18 cellular contexts compared by ENCODE assay signal in the genomic region with DNA sequence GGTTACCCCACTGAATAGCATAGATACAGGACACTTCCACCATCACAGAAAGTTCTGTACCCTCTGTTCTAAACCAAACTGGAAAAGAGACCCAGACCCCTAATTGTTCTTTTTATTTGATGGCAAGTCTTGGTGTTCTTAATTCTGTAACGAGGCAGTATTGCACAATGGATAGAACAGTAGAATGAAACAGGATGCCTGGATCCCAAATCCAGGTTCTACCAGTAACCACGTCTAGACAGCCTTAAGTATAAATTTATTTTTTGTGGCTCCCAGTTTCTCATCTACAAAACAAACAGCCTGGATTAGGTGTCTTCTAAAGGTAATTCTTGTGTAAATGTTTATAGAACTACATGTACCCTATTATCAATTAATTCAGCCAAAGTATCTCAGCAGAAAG. TPM values are rescaled to one million over a fixed set of nuclear protein-coding genes. Genes with fewer than 3 reads are reported as not detected.
DNase-seq lines count a peak whose midpoint lies in the region; ATAC-seq, FAIRE-seq and TF ChIP-seq lines count a peak whose summit lies in the region.
"Had no signal": no experiment of that assay in that cellular context is flagged by ENCODE, and none has a peak within 500 bp of the region (broad histone marks: within the 10 kb centered on the region; RNA-seq: fewer than 3 reads in every experiment).

No MANE protein-coding gene starts in this region.

- H3K4me2 ChIP-seq in GM12878 (ENCODE audit: control insufficient read depth, insufficient read depth): no peak overlapping the region
- H3K4me2 ChIP-seq in H9 (ENCODE audit: insufficient read depth, insufficient read length, low read length): no peak overlapping the region
- H3K4me2 ChIP-seq: BLaER1 had no signal

- in situ Hi-C loops in GM12878 (cut with MboI): no loop called here

- no peak overlapping the region for H2BK120ac ChIP-seq in H9 (ENCODE audit: low read depth, low read length, poor library complexity, severe bottlenecking)

- H3K23me2 ChIP-seq in H9 (ENCODE audit: insufficient read length, low read depth, low read length, poor library complexity, severe bottlenecking): no peaks in the 10 kb centered on the region

- H3K9me3 ChIP-seq in HUES64 (ENCODE audit: insufficient read depth, low read depth, low read length) (no peaks in the 10 kb centered on the region), GM12878 (replicated peaks; ENCODE audit: control insufficient read depth, insufficient read depth, low read length) (no peaks in the 10 kb centered on the region), H9 (ENCODE audit: control insufficient read depth, low read depth, low read length) (no peaks in the 10 kb centered on the region)
- H3K9me3 ChIP-seq: BLaER1, Caco-2 had no signal

- TF ChIP-seq POLR2A in GM12892 (IDR thresholded peaks at IDR 0.05; ENCODE audit: low read depth, low read length) (no peak), GM12878 (IDR thresholded peaks at IDR 0.05; ENCODE audit: low read depth, low read length) (no peak)

- H3K27me3 Mint-ChIP-seq in H9 (ENCODE audit: low read depth): no peaks in the 10 kb centered on the region
- H3K27me3 Mint-ChIP-seq: CD4-positive, CD25-positive, alpha-beta regulatory T cell had no signal

- no peak for TF ChIP-seq RAD21 in GM12878 (IDR thresholded peaks at IDR 0.05; ENCODE audit: insufficient read depth, low read depth, low read length)

- H3K4me3 ChIP-seq in HUES64 (ENCODE audit: low read length) (no peak overlapping the region), GM12878 (no peak overlapping the region)
- H3K4me3 ChIP-seq: BLaER1 had no signal

- H2BK5ac ChIP-seq in H9 (ENCODE audit: insufficient read length, low read length): no peak overlapping the region

- H2BK15ac ChIP-seq in H9 (ENCODE audit: low read depth, low read length): no peak overlapping the region

- no peak overlapping the region for H4K91ac ChIP-seq in H9 (ENCODE audit: insufficient read length, low read depth, low read length)

- H3K14ac ChIP-seq in H9 (ENCODE audit: insufficient read depth, low read length): no peak overlapping the region

- BruUV-seq in GM12878 (replicated peaks; lab: Mats Ljungman, UMichigan): TSS peak; percentile 29

- H3K9ac ChIP-seq in HUES64 (ENCODE audit: low read depth, low read length): no peak overlapping the region
- no peak overlapping the region for H3K9ac ChIP-seq in GM12878 (ENCODE audit: control insufficient read depth, insufficient read depth, low read length)
- no peak overlapping the region for H3K9ac ChIP-seq in H9 (ENCODE audit: extremely low read depth, insufficient read length, low read length)
- H3K9ac ChIP-seq: BLaER1 had no signal

- H3K4me1 ChIP-seq in HUES64 (ENCODE audit: insufficient read depth, low read length): 0 out of 2 replicates have a peak, but pooled peaks cover 8% of the 10 kb centered on the region
- H3K4me1 ChIP-seq in GM12878 (ENCODE audit: control insufficient read depth, insufficient read depth, low read length): no peaks in the 10 kb centered on the region
- no peaks in the 10 kb centered on the region for H3K4me1 ChIP-seq in H9 (ENCODE audit: insufficient read depth, low read length)
- H3K4me1 ChIP-seq: BLaER1, Caco-2 had no signal

- no peak overlapping the region for H3T11ph ChIP-seq in H9 (ENCODE audit: low read length)

- DNase-seq in GM12892 (ENCODE audit: insufficient read length): no peak
- no peak for DNase-seq in GM12878 (ENCODE audit: low read depth, low spot score)
- DNase-seq in NCI-H2196 treated with DMSO at 0.1 percent for 48 hours (lab: John Stamatoyannopoulos, UW; ENCODE audit: unreplicated experiment): no peak
- no peak for DNase-seq in retina
- no peak for DNase-seq in H9
- DNase-seq: Caco-2; CD4-positive, CD25-positive, alpha-beta regulatory T cell; CD8-positive, alpha-beta T cell; DMS153; DND-41; H7 had no signal

- H3K79me2 ChIP-seq in GM12878 (ENCODE audit: control insufficient read depth, insufficient read depth, low read length) (no peaks in the 10 kb centered on the region), H9 (ENCODE audit: insufficient read depth, low read length) (no peaks in the 10 kb centered on the region)

- peaks cover 8 to 11% of the 10 kb centered on the region in 2 experiments; a peak in 3 of 4 replicates for H3K4me1 Mint-ChIP-seq in H9

- H3K36me3 ChIP-seq in HUES64 (ENCODE audit: insufficient read depth, low read length): peaks cover 93% of the 10 kb centered on the region
- H3K36me3 ChIP-seq in GM12878 (ENCODE audit: control insufficient read depth in 2 of 2, insufficient read depth in 2 of 2, low read length in 1 of 2): peaks cover 1 to 12% of the 10 kb centered on the region in 2 experiments; a peak in 3 of 4 replicates

- SMC1A ChIA-PET in GM12878 (lab: Charles Lee; ENCODE audit: uncharacterized antibody, unreplicated experiment): interaction anchor here (0.7 to 2.0 kb wide), 4 partner anchors 8 to 244 kb away, joined by 4 to 9 read pairs (median 5); no protein-coding TSS in a partner anchor

- FAIRE-seq in GM12892 (lab: Jason Lieb, UNC): peak; percentile 56
- FAIRE-seq in GM12878 (lab: Jason Lieb, UNC): no peak
- FAIRE-seq: G401.6, GM18507, H1 had no signal

- H2AK5ac ChIP-seq in H9 (ENCODE audit: insufficient read length, low read length): no peak overlapping the region

- H3K27ac Mint-ChIP-seq in H9: no peak overlapping the region; a peak in 1 of 7 replicates
- H3K27ac Mint-ChIP-seq: CD4-positive, CD25-positive, alpha-beta regulatory T cell; CD8-positive, alpha-beta T cell had no signal

- H2BK20ac ChIP-seq in H9 (ENCODE audit: low read depth, low read length, poor library complexity, severe bottlenecking): no peak overlapping the region

- H3K4me3 Mint-ChIP-seq in H9: no peak overlapping the region
- H3K4me3 Mint-ChIP-seq: CD4-positive, CD25-positive, alpha-beta regulatory T cell; CD8-positive, alpha-beta T cell had no signal

- peaks cover 3% of the 10 kb centered on the region for H3K79me1 ChIP-seq in H9 (ENCODE audit: insufficient read depth, low read depth, low read length, poor library complexity, severe bottlenecking)

- TF ChIP-seq CTCF in GM12878 (IDR thresholded peaks at IDR 0.05 in 2 of 3, conservative IDR thresholded peaks at IDR 0.05 in 1 of 3; ENCODE audit: control insufficient read depth in 2 of 3, extremely low read depth in 1 of 3, insufficient read depth in 1 of 3, low read depth in 3 of 3, low read length in 3 of 3) (no peak), H9 (conservative IDR thresholded peaks at IDR 0.05) (no peak)

- no peak for TF ChIP-seq EP300 in GM12878 (IDR thresholded peaks at IDR 0.05; ENCODE audit: borderline replicate concordance in 1 of 2, control insufficient read depth in 1 of 2, low read depth in 2 of 2, low read length in 2 of 2)

- intact Hi-C loops in GM12878 (cut with micrococcal nuclease; ENCODE audit: unreplicated experiment): no loop called here

- H3K36me3 Mint-ChIP-seq in H9 (ENCODE audit: insufficient read depth in 1 of 3, low read depth in 3 of 3): peaks cover 20 to 57% (median 43%) of the 10 kb centered on the region in 3 experiments

- H4K8ac ChIP-seq in H9 (replicated peaks; ENCODE audit: insufficient read length, low read depth, low read length): no peak overlapping the region

- H3K27ac ChIP-seq in HUES64 (ENCODE audit: low read depth, low read length): 0 out of 2 replicates have a peak overlapping the region, but pooled peaks have one; percentile 35
- no peak overlapping the region for H3K27ac ChIP-seq in GM12878 (ENCODE audit: control insufficient read depth, insufficient read depth)
- H3K27ac ChIP-seq in H9 (ENCODE audit: insufficient read length, low read depth, low read length): no peak overlapping the region
- H3K27ac ChIP-seq: BLaER1, C4-2B had no signal

- CTCF ChIA-PET in GM12878 (lab: Yijun Ruan, JAX): interaction anchor here (1.2 to 5.5 kb wide), 3 partner anchors 11 to 100 kb away, joined by 3 to 23 read pairs (median 8); a partner anchor contains a TSS

- no peak for ATAC-seq in GM12878
- ATAC-seq: CD8-positive, alpha-beta T cell; HCT116 had no signal

- no peak overlapping the region for H2BK12ac ChIP-seq in H9 (ENCODE audit: insufficient read length, low read depth, low read length)

- POLR2A ChIA-PET in GM12878 (lab: Charles Lee): interaction anchor here (0.7 to 1.0 kb wide), 2 partner anchors 18 to 226 kb away, joined by 3 read pairs; no protein-coding TSS in a partner anchor

- H2AFZ ChIP-seq in GM12878 (ENCODE audit: control insufficient read depth, low read depth, low read length): no peak overlapping the region
- no peak overlapping the region for H2AFZ ChIP-seq in H9 (ENCODE audit: low read length)

- no peak overlapping the region for H3K23ac ChIP-seq in H9 (ENCODE audit: insufficient read length, low read depth, low read length)

- H3K27me3 ChIP-seq in HUES64 (ENCODE audit: insufficient read depth, low read length) (no peaks in the 10 kb centered on the region), GM12878 (replicated peaks in 1 of 2; ENCODE audit: control insufficient read depth in 2 of 2, insufficient read depth in 2 of 2, low read length in 1 of 2) (no peaks in the 10 kb centered on the region), H9 (ENCODE audit: insufficient read depth, low read length) (no peaks in the 10 kb centered on the region)
- H3K27me3 ChIP-seq: BLaER1 had no signal

- no peaks in the 10 kb centered on the region for H4K20me1 ChIP-seq in GM12878 (ENCODE audit: control insufficient read depth, insufficient read depth)
- H4K20me1 ChIP-seq in H9 (ENCODE audit: control insufficient read depth, insufficient read depth, insufficient read length): no peaks in the 10 kb centered on the region
- H4K20me1 ChIP-seq: BLaER1 had no signal

- no peak overlapping the region for H3K56ac ChIP-seq in H9 (ENCODE audit: insufficient read length, low read depth, low read length)

- WGBS in HUES64: 97% methylated on average over 2 of the region's 2 CpGs
- 100% methylated on average over 2 of the region's 2 CpGs for WGBS in GM12878 (ENCODE audit: insufficient coverage, insufficient replicate concordance, low lambda C conversion rate, missing lambda C conversion rate)
- WGBS in H9 (ENCODE audit: extremely low coverage, insufficient read length, low lambda C conversion rate): no CpG with 5 or more reads among the region's 2 CpGs

- RAD21 ChIA-PET in GM12878 (lab: Charles Lee; ENCODE audit: unreplicated experiment): interaction anchor here (0.6 to 1.7 kb wide), 3 partner anchors 9 to 58 kb away, joined by 3 to 4 read pairs (median 3); no protein-coding TSS in a partner anchor

- no peak overlapping the region for H4K5ac ChIP-seq in H9 (ENCODE audit: insufficient read length, low read depth, low read length)

- no peak overlapping the region for H3K4ac ChIP-seq in H9 (ENCODE audit: low read depth, low read length)

- no peaks in the 10 kb centered on the region for H3K9me3 Mint-ChIP-seq in H9
- H3K9me3 Mint-ChIP-seq: CD4-positive, CD25-positive, alpha-beta regulatory T cell; CD8-positive, alpha-beta T cell had no signal

- no peak overlapping the region for H3K18ac ChIP-seq in H9 (ENCODE audit: insufficient read length, low read depth, low read length)

RNA-seq across cellular contexts. Expression of a gene that starts 23.7 kb away (rescaled TPM):
- 29.0 TPM for polyA plus RNA-seq in GM12892 (2012; ENCODE audit: missing spikeins)
- 28.8 TPM for polyA plus RNA-seq in HUES64 (2013, experiment 1 of 2)
- 32.3 TPM for polyA plus RNA-seq in HUES64 (2013, experiment 2 of 2)
- 156 and 158 TPM in 2 replicates for total RNA-seq in GM12878 (2013; cell fraction: nucleolus; rRNA removed)
- total RNA-seq in GM12878 (2014; rRNA removed): 36.1 and 48.3 TPM in 2 replicates
- total RNA-seq in GM12878 (2014; rRNA removed; fragmentation: Illumina TruSeq; extraction: Trizol): 63.8 and 64.4 TPM in 2 replicates
- total RNA-seq in GM12878 (2021): 40.3 and 41.5 TPM in 2 replicates
- 7.1 TPM for polyA plus RNA-seq in GM12878 (2011; ENCODE audit: low read depth)
- 32.5 and 54.9 TPM in 2 replicates for polyA plus RNA-seq in GM12878 (2011; rRNA removed)
- polyA plus RNA-seq in GM12878 (2011; cell fraction: cytosol; rRNA removed): 7.9 and 8.3 TPM in 2 replicates
- 31.6 and 34.1 TPM in 2 replicates for polyA plus RNA-seq in GM12878 (2011; cell fraction: nucleus; rRNA removed)
- 11.0 and 16.3 TPM in 2 replicates for polyA plus RNA-seq in GM12878 (2012)
- polyA plus RNA-seq in GM12878 (2014; fragmentation: Illumina TruSeq; extraction: Trizol): 49.3 and 64.3 TPM in 2 replicates
- 10 to 100 TPM; 12.8 to 18.9 TPM for polyA plus RNA-seq in GM12878 (2014; fragmentation: Nextera tagmentation; extraction: Ambion mirVana)
- polyA plus RNA-seq in GM12878 (2014; rRNA removed): 26.2 and 32.0 TPM in 2 replicates
- 10 to 100 TPM; 45.5 to 55.3 TPM for polyA plus RNA-seq in GM12878 (2016; fragmentation: Nextera tagmentation; extraction: Ambion mirVana)
- polyA minus RNA-seq in GM12878 (2011; rRNA and poly(A)+ RNA removed): 24.8 and 35.4 TPM in 2 replicates
- polyA minus RNA-seq in GM12878 (2011; cell fraction: cytosol; rRNA and poly(A)+ RNA removed): 7.2 and 12.1 TPM in 2 replicates
- 28.9 and 43.6 TPM in 2 replicates for polyA minus RNA-seq in GM12878 (2011; cell fraction: nucleus; rRNA and poly(A)+ RNA removed)
- 40.3 and 41.9 TPM in 2 replicates for total RNA-seq in H9 (2021)

RNA-seq across cellular contexts. Expression of a gene that starts 24.1 kb away (rescaled TPM):
- polyA plus RNA-seq in GM12892 (2012; ENCODE audit: missing spikeins): 14.1 TPM
- 12.4 TPM for polyA plus RNA-seq in HUES64 (2013, experiment 1 of 2)
- 12.1 TPM for polyA plus RNA-seq in HUES64 (2013, experiment 2 of 2)
- 142 and 149 TPM in 2 replicates for total RNA-seq in GM12878 (2013; cell fraction: nucleolus; rRNA removed)
- total RNA-seq in GM12878 (2014; rRNA removed): 41.3 and 45.7 TPM in 2 replicates
- total RNA-seq in GM12878 (2014; rRNA removed; fragmentation: Illumina TruSeq; extraction: Trizol): 49.6 and 49.9 TPM in 2 replicates
- total RNA-seq in GM12878 (2021): 39.4 and 39.5 TPM in 2 replicates
- polyA plus RNA-seq in GM12878 (2011; ENCODE audit: low read depth): 7.7 TPM
- 46.3 and 89.4 TPM in 2 replicates for polyA plus RNA-seq in GM12878 (2011; rRNA removed)
- polyA plus RNA-seq in GM12878 (2011; cell fraction: cytosol; rRNA removed): 16.7 TPM in 2 replicates
- polyA plus RNA-seq in GM12878 (2011; cell fraction: nucleus; rRNA removed): 94.3 and 114 TPM in 2 replicates
- polyA plus RNA-seq in GM12878 (2012): 12.0 and 12.4 TPM in 2 replicates
- 45.3 and 60.1 TPM in 2 replicates for polyA plus RNA-seq in GM12878 (2014; fragmentation: Illumina TruSeq; extraction: Trizol)
- polyA plus RNA-seq in GM12878 (2014; fragmentation: Nextera tagmentation; extraction: Ambion mirVana): 1 to 10 TPM; 6.0 to 9.4 TPM
- 27.2 and 31.5 TPM in 2 replicates for polyA plus RNA-seq in GM12878 (2014; rRNA removed)
- polyA plus RNA-seq in GM12878 (2016; fragmentation: Nextera tagmentation; extraction: Ambion mirVana): 10 to 100 TPM; 27.9 to 32.5 TPM
- polyA minus RNA-seq in GM12878 (2011; rRNA and poly(A)+ RNA removed): 51.1 and 72.2 TPM in 2 replicates
- 15.4 and 24.5 TPM in 2 replicates for polyA minus RNA-seq in GM12878 (2011; cell fraction: cytosol; rRNA and poly(A)+ RNA removed)
- 114 and 186 TPM in 2 replicates for polyA minus RNA-seq in GM12878 (2011; cell fraction: nucleus; rRNA and poly(A)+ RNA removed)
- 28.1 and 28.4 TPM in 2 replicates for total RNA-seq in H9 (2021)
